ENCODE assay signal across 1 cellular context in the genomic region with DNA sequence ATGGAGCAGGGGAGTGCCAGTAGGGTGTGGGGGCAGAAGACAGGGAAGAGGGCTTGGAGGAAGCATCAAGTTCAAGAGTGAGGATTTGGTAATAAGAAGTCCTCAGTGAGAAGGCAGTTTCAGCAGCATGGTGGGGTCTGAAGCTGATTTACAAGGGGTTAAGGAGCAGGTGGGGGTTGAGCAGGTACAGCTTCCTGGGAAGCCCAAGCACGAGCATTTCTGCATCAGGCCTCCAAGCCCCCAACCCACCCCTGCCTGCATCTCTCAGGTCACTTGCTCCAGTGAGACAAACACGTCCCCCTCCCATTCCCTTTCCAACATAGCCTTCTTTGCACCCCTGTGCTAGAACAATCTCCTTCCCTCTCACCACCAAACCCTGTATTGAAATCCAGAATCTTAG.
TF ChIP-seq lines count a peak whose summit lies in the region.

No MANE protein-coding gene starts in this region.

TF ChIP-seq in IMR-90, 13 proteins besides CTCF, POLR2A, EP300 and RAD21 (continued from another document):
- TF ChIP-seq USF2 (IDR thresholded peaks at IDR 0.05; ENCODE audit: low read depth, low read length) = no peak
